Comparison of ENCODE assay signal across 1 cellular context in genomic region chr1:234841710-234842231, GRCh38.
A peak's percentile ranks its signal among the peaks of the same experiment; 100 is the strongest.
TF ChIP-seq lines count a peak whose summit lies in the region.

No MANE protein-coding gene starts in this region.

TF ChIP-seq in GM12878, 131 proteins besides CTCF, POLR2A, EP300 and RAD21 (continued from another document and continues in another):
- TF ChIP-seq CUX1 (IDR thresholded peaks at IDR 0.05; ENCODE audit: insufficient replicate concordance, low read depth, low read length) (no peak), IKZF2 (IDR thresholded peaks at IDR 0.05) (peak; percentile 70 to 80; a peak in 3 of 4 replicates), IRF5 (IDR thresholded peaks at IDR 0.05; ENCODE audit: borderline replicate concordance) (no peak), NR2F1 (conservative IDR thresholded peaks at IDR 0.05) (peak; percentile 78; the same call in 1 of the 2 replicates), BCL11A (IDR thresholded peaks at IDR 0.05; ENCODE audit: low read depth, low read length) (peak; percentile 87), FOXM1 (IDR thresholded peaks at IDR 0.05; ENCODE audit: low read depth, low read length) (peak; percentile 76), POLR2AphosphoS2 (IDR thresholded peaks at IDR 0.05; ENCODE audit: low read depth, low read length) (no peak), E2F8 (IDR thresholded peaks at IDR 0.05; ENCODE audit: low read depth, partially characterized antibody) (no peak), FOS (IDR thresholded peaks at IDR 0.05; ENCODE audit: borderline replicate concordance, extremely low read depth, insufficient read length) (no peak), RFX5 (IDR thresholded peaks at IDR 0.05; ENCODE audit: low read depth, low read length) (no peak), MTA2 (IDR thresholded peaks at IDR 0.05; ENCODE audit: low read depth) (peak; percentile 88), E4F1 (IDR thresholded peaks at IDR 0.05; ENCODE audit: borderline replicate concordance, partially characterized antibody) (no peak), GATAD2B (conservative IDR thresholded peaks at IDR 0.05; ENCODE audit: low read depth) (peak; percentile 78), TCF3 (IDR thresholded peaks at IDR 0.05; ENCODE audit: borderline replicate concordance, insufficient read depth, low read depth, low read length) (no peak), CBX3 (IDR thresholded peaks at IDR 0.05; ENCODE audit: borderline replicate concordance, low read depth) (no peak), ZNF24 (IDR thresholded peaks at IDR 0.05) (0 out of 2 replicates have a peak, but pooled peaks have one; percentile 33), RUNX3 (IDR thresholded peaks at IDR 0.05; ENCODE audit: low read length) (peak; percentile 92), MYB (IDR thresholded peaks at IDR 0.05; ENCODE audit: borderline replicate concordance, low read depth, low read length) (0 out of 2 replicates have a peak, but pooled peaks have one; percentile 61), SMAD1 (IDR thresholded peaks at IDR 0.05; ENCODE audit: low read depth, partially characterized antibody) (peak; percentile 44), REST (IDR thresholded peaks at IDR 0.05; ENCODE audit: low read depth, low read length) (no peak), PAX8 (IDR thresholded peaks at IDR 0.05) (no peak), MTA3 (IDR thresholded peaks at IDR 0.05; ENCODE audit: borderline replicate concordance, low read length) (peak; percentile 64; the same call in 1 of the 2 replicates), SRF (IDR thresholded peaks at IDR 0.05; ENCODE audit: low read depth in 2 of 2, low read length in 2 of 2) (0 out of 4 replicates have a peak, but pooled peaks of 1 of the 2 experiments have one; percentile 46), ESRRA (IDR thresholded peaks at IDR 0.05; ENCODE audit: low read length) (no peak), MYC (IDR thresholded peaks at IDR 0.05; ENCODE audit: insufficient read depth, insufficient read length, insufficient replicate concordance, low read length, severe bottlenecking) (no peak), RB1 (IDR thresholded peaks at IDR 0.05; ENCODE audit: borderline replicate concordance) (no peak; the same call in 1 of the 2 replicates), ZNF384 (IDR thresholded peaks at IDR 0.05; ENCODE audit: borderline replicate concordance, low read depth, low read length) (peak; percentile 88; the same call in 1 of the 2 replicates), NFYA (IDR thresholded peaks at IDR 0.05; ENCODE audit: borderline replicate concordance, low read depth, low read length) (no peak), FOXK2 (IDR thresholded peaks at IDR 0.05) (no peak), NBN (IDR thresholded peaks at IDR 0.05) (0 out of 2 replicates have a peak, but pooled peaks have one; percentile 60), NKRF (conservative IDR thresholded peaks at IDR 0.05) (no peak), CEBPB (IDR thresholded peaks at IDR 0.05; ENCODE audit: borderline replicate concordance in 1 of 2, low read depth in 2 of 2, low read length in 2 of 2) (peak in 1 of 2 experiments; percentile 58; a peak in 2 of 4 replicates), ZNF687 (IDR thresholded peaks at IDR 0.05) (peak; percentile 91)
